11 cellular contexts compared by ENCODE assay signal in genomic region chr5:58775699-58776098, GRCh38.
DNase-seq lines count a peak whose midpoint lies in the region; ATAC-seq and FAIRE-seq lines count a peak whose summit lies in the region.
"Had no signal": no experiment of that assay in that cellular context is flagged by ENCODE, and none has a peak within 500 bp of the region (broad histone marks: within the 10 kb centered on the region; RNA-seq: fewer than 3 reads in every experiment).

No MANE protein-coding gene starts in this region.

- no peak for DNase-seq in activated T-helper 2 cell treated with anti-CD3 and anti-CD28 coated beads, Interferon-gamma antibody, Interleukin-2, Interleukin-4, amounts not matched to agents 10 μg/mL and 5 μg/mL and 100 μg/mL, durations not matched to agents 14 hours and 24 hours and 36 hours (ENCODE audit: low spot score)
- DNase-seq in COLO829 (ENCODE audit: low spot score) (no peak), NCI-H1092 treated with DMSO at 0.1 percent for 48 hours (lab: John Stamatoyannopoulos, UW) (no peak), frontal cortex (ENCODE audit: low spot score in 2 of 2) (no peak)
- DNase-seq in activated naive CD4-positive, alpha-beta T cell treated with Interleukin-2 at 50 U/mL for 16 hours, result no peak
- DNase-seq: activated CD4-positive, alpha-beta T cell treated with anti-CD3 and anti-CD28 coated beads for 4 hours; spleen; stomach had no signal

- no peak for FAIRE-seq in frontal cortex (lab: Jason Lieb, UNC)

- H3K27me3 Mint-ChIP-seq in activated T-helper 2 cell treated with anti-CD3 and anti-CD28 coated beads, Interferon-gamma antibody, Interleukin-2, Interleukin-4, amounts not matched to agents 10 μg/mL and 5 μg/mL and 100 μg/mL, durations not matched to agents 14 hours and 24 hours and 36 hours (ENCODE audit: low read depth), result peaks cover 8% of the 10 kb centered on the region

- H3K27ac Mint-ChIP-seq in activated T-helper 2 cell treated with anti-CD3 and anti-CD28 coated beads, Interferon-gamma antibody, Interleukin-2, Interleukin-4, amounts not matched to agents 10 μg/mL and 5 μg/mL and 100 μg/mL, durations not matched to agents 14 hours and 24 hours and 36 hours, result peak overlapping the region; percentile 2

- H3K9me3 Mint-ChIP-seq in activated T-helper 2 cell treated with anti-CD3 and anti-CD28 coated beads, Interferon-gamma antibody, Interleukin-2, Interleukin-4, amounts not matched to agents 10 μg/mL and 5 μg/mL and 100 μg/mL, durations not matched to agents 14 hours and 24 hours and 36 hours, result no peaks in the 10 kb centered on the region

- H3K36me3 Mint-ChIP-seq in activated T-helper 2 cell treated with anti-CD3 and anti-CD28 coated beads, Interferon-gamma antibody, Interleukin-2, Interleukin-4, amounts not matched to agents 10 μg/mL and 5 μg/mL and 100 μg/mL, durations not matched to agents 14 hours and 24 hours and 36 hours (ENCODE audit: low read depth), result no peaks in the 10 kb centered on the region

- ATAC-seq in GM18861 (IDR thresholded peaks at IDR 0.05; ENCODE audit: unreplicated experiment), result peak; percentile 94
- peak; percentile 84 for ATAC-seq in GM19467 (IDR thresholded peaks at IDR 0.05; ENCODE audit: unreplicated experiment)
- peak; percentile 80 for ATAC-seq in HG02981 (IDR thresholded peaks at IDR 0.05; ENCODE audit: unreplicated experiment)

- intact Hi-C loops in activated T-helper 2 cell treated with anti-CD3 and anti-CD28 coated beads, Interferon-gamma antibody, Interleukin-2, Interleukin-4, amounts not matched to agents 10 μg/mL and 5 μg/mL and 100 μg/mL, durations not matched to agents 14 hours and 24 hours and 36 hours (cut with micrococcal nuclease), result loop anchor here (1.0 kb wide), 1 partner anchor 10 kb away; no protein-coding TSS in a partner anchor

- no peak overlapping the region for H3K4me3 Mint-ChIP-seq in activated T-helper 2 cell treated with anti-CD3 and anti-CD28 coated beads, Interferon-gamma antibody, Interleukin-2, Interleukin-4, amounts not matched to agents 10 μg/mL and 5 μg/mL and 100 μg/mL, durations not matched to agents 14 hours and 24 hours and 36 hours (ENCODE audit: low read depth)

- H3K4me1 Mint-ChIP-seq in activated T-helper 2 cell treated with anti-CD3 and anti-CD28 coated beads, Interferon-gamma antibody, Interleukin-2, Interleukin-4, amounts not matched to agents 10 μg/mL and 5 μg/mL and 100 μg/mL, durations not matched to agents 14 hours and 24 hours and 36 hours (ENCODE audit: low read depth), result peaks cover 11% of the 10 kb centered on the region
